10 cellular contexts compared by ENCODE assay signal in the genomic region with DNA sequence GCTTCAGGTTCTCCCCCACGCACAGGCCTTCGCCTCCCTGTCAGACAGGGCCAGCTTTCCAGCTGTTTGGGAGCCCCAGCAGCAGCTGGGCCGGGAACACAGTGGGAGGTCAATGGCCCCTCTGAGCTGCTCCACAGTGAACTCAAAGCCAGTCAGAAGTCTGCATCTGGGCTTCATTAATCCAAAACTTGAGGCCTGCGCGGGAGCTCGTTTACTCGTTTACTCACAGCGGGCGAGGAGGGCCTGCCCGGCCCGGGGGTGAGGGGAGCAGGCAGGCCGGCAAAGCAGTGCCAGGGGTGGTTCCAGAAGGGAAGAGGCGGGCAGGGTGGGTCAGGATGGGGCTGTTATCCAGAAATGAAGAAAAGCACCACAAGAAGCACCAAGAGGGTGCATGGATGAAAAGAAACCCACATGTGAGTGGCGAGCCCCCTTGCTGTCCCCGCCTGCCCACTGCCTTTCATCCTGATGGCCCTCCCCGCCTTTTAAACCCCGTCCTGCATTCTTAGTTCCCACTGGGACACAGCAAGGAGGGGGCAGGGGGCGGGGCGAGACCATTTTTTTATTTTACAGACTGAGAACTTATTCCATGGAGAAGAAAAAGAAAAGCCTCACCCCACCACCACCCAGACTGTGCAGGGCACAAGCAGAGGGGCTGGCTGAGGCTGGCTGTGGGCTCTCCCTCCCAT. TPM values are rescaled to one million over a fixed set of nuclear protein-coding genes. Genes with fewer than 3 reads are reported as not detected.
DNase-seq lines count a peak whose midpoint lies in the region; ATAC-seq and TF ChIP-seq lines count a peak whose summit lies in the region.
"Had no signal": no experiment of that assay in that cellular context is flagged by ENCODE, and none has a peak within 500 bp of the region (broad histone marks: within the 10 kb centered on the region; RNA-seq: fewer than 3 reads in every experiment).

No MANE protein-coding gene starts in this region.

- H4K8ac ChIP-seq in IMR-90 (ENCODE audit: low read depth in 2 of 2, low read length in 2 of 2) (peak overlapping the region; percentile 40 to 81), mesendoderm (ENCODE audit: low read depth, low read length) (no peak overlapping the region)

- TF ChIP-seq POLR2A in IMR-90 (IDR thresholded peaks at IDR 0.05; ENCODE audit: low read depth, low read length), result no peak
- no peak for TF ChIP-seq POLR2A in esophagus muscularis mucosa (IDR thresholded peaks at IDR 0.05; ENCODE audit: low read depth)

- H3K4me2 ChIP-seq in IMR-90 (ENCODE audit: low read depth, low read length), result no peak overlapping the region
- no peak overlapping the region for H3K4me2 ChIP-seq in mesendoderm (ENCODE audit: low read length)

- DNase-seq in IMR-90 (no peak), esophagus muscularis mucosa (ENCODE audit: extremely low spot score) (peak; percentile 95), mesendoderm (peak; percentile 69), NCI-H1436 treated with DMSO at 0.1 percent for 48 hours (lab: John Stamatoyannopoulos, UW) (no peak), kidney tubule cell (ENCODE audit: low spot score) (no peak), NCI-H2171 (lab: John Stamatoyannopoulos, UW) (no peak), NK-92 (lab: John Stamatoyannopoulos, UW; ENCODE audit: unreplicated experiment) (no peak)
- DNase-seq: activated CD8-positive, alpha-beta memory T cell treated with anti-CD3 and anti-CD28 coated beads, Interleukin-2, amount 50 U/mL, for 4 hours; effector CD4-positive, alpha-beta T cell had no signal

- H3K27ac ChIP-seq in IMR-90 (ENCODE audit: insufficient read depth, low read length), result no peak overlapping the region
- H3K27ac ChIP-seq in esophagus muscularis mucosa (replicated peaks in 1 of 4), result peak overlapping the region; percentile 92 to 98 (median 93)
- H3K27ac ChIP-seq in mesendoderm (ENCODE audit: low read depth, low read length), result peak overlapping the region; percentile 79
- H3K27ac ChIP-seq in stomach smooth muscle (ENCODE audit: low read length), result peak overlapping the region; percentile 99

- H3K4ac ChIP-seq in IMR-90 (ENCODE audit: low read depth, low read length) (no peak overlapping the region), mesendoderm (ENCODE audit: low read depth, low read length) (peak overlapping the region; percentile 49)

- H3K36me3 ChIP-seq in IMR-90 (ENCODE audit: control insufficient read depth, insufficient read depth, low read length) (no peaks in the 10 kb centered on the region), esophagus muscularis mucosa (no peaks in the 10 kb centered on the region), mesendoderm (ENCODE audit: control insufficient read depth, insufficient read depth, low read length) (no peaks in the 10 kb centered on the region), stomach smooth muscle (ENCODE audit: control insufficient read depth in 2 of 2, insufficient read depth in 2 of 2, low read length in 2 of 2) (no peaks in the 10 kb centered on the region)

- dilution Hi-C loops in IMR-90 (cut with HindIII; ENCODE audit: low sequenced_read_pairs, unreplicated experiment), result no loop called here

- H2BK5ac ChIP-seq in IMR-90 (ENCODE audit: low read depth, low read length, poor library complexity, severe bottlenecking) (no peak overlapping the region), mesendoderm (ENCODE audit: low read length) (peak overlapping the region; percentile 9)

- 0 out of 2 replicates have a peak overlapping the region, but pooled peaks have one; percentile 7 for H3K9ac ChIP-seq in IMR-90 (ENCODE audit: low read depth, low read length)
- peak overlapping the region; percentile 57 for H3K9ac ChIP-seq in mesendoderm (ENCODE audit: low read length)
- peak overlapping the region; percentile 74 to 76 for H3K9ac ChIP-seq in stomach smooth muscle (ENCODE audit: low read length in 2 of 2)

- H3K4me3 ChIP-seq in IMR-90 (ENCODE audit: insufficient read depth, low read depth, low read length) (no peak overlapping the region), esophagus muscularis mucosa (peak overlapping the region; percentile 28 to 48 (median 46)), mesendoderm (ENCODE audit: low read length) (no peak overlapping the region), stomach smooth muscle (ENCODE audit: low read length in 2 of 2) (peak overlapping the region; percentile 56 to 67)

- POLR2A ChIA-PET in IMR-90 (lab: Charles Lee; ENCODE audit: unreplicated experiment), result interaction anchor here (0.7 kb wide), 1 partner anchor 1384 kb away, joined by 9 read pairs; no protein-coding TSS in a partner anchor

- no peak overlapping the region for H4K91ac ChIP-seq in IMR-90 (ENCODE audit: insufficient read depth, low read depth, low read length)

- in situ Hi-C loops in IMR-90 (cut with MboI; ENCODE audit: low sequenced_read_pairs), result no loop called here

- 55% methylated on average over 3 of the region's 19 CpGs; no CpG with 5 or more reads in 1 of the 2 experiments for WGBS in IMR-90 (ENCODE audit: extremely low coverage in 2 of 2, insufficient read length in 1 of 2), 2 experiments
- 29% methylated on average over 19 of the region's 19 CpGs for WGBS in esophagus muscularis mucosa
- WGBS in mesendoderm (ENCODE audit: extremely low coverage, insufficient coverage, low lambda C conversion rate), result no CpG with 5 or more reads among the region's 19 CpGs

- intact Hi-C loops in IMR-90 (cut with micrococcal nuclease), result no loop called here
- intact Hi-C loops in esophagus muscularis mucosa (cut with DNase I), result loop anchor here (1.0 to 5.0 kb wide), 2 partner anchors 38 to 45 kb away; no protein-coding TSS in a partner anchor

- no peak for TF ChIP-seq EP300 in esophagus muscularis mucosa (IDR thresholded peaks at IDR 0.05)

- no peaks in the 10 kb centered on the region for H3K79me2 ChIP-seq in mesendoderm (ENCODE audit: control insufficient read depth, insufficient read depth, low read length)

- H3K79me1 ChIP-seq in IMR-90 (ENCODE audit: low read depth in 1 of 2, low read length in 2 of 2) (no peaks in the 10 kb centered on the region), mesendoderm (ENCODE audit: low read length) (no peaks in the 10 kb centered on the region)

- no peak overlapping the region for H3K14ac ChIP-seq in IMR-90 (replicated peaks; ENCODE audit: low read depth, low read length)

- CTCF ChIA-PET in IMR-90 (lab: Yijun Ruan, JAX), result interaction anchor here (1.2 kb wide), 1 partner anchor 32 kb away, joined by 4 read pairs; no protein-coding TSS in a partner anchor

- H2AFZ ChIP-seq in IMR-90 (replicated peaks; ENCODE audit: low read length, poor library complexity), result peak overlapping the region; percentile 73

- ATAC-seq in IMR-90 (ENCODE audit: low read depth), result peak; percentile 51

- peak overlapping the region; percentile 28 for H2AK9ac ChIP-seq in IMR-90 (replicated peaks; ENCODE audit: low read depth, low read length, poor library complexity)

- TF ChIP-seq RAD21 in IMR-90 (IDR thresholded peaks at IDR 0.05; ENCODE audit: low read length), result no peak

- H3K23ac ChIP-seq in IMR-90 (ENCODE audit: low read depth, low read length), result no peak overlapping the region
- peak overlapping the region; percentile 50 for H3K23ac ChIP-seq in mesendoderm (ENCODE audit: low read length)

- TF ChIP-seq CTCF in IMR-90 (conservative IDR thresholded peaks at IDR 0.05; ENCODE audit: low read depth, low read length) (no peak), esophagus muscularis mucosa (IDR thresholded peaks at IDR 0.05) (no peak)

- peaks cover 2% of the 10 kb centered on the region; the same call in 1 of the 2 replicates for H3K4me1 ChIP-seq in IMR-90 (ENCODE audit: control insufficient read depth, insufficient read depth, low read length)
- H3K4me1 ChIP-seq in esophagus muscularis mucosa, result peaks cover 45 to 62% (median 57%) of the 10 kb centered on the region in 4 donors
- peaks cover 4% of the 10 kb centered on the region for H3K4me1 ChIP-seq in mesendoderm (ENCODE audit: control insufficient read depth, low read depth, low read length)
- H3K4me1 ChIP-seq in stomach smooth muscle (ENCODE audit: control insufficient read depth, insufficient read depth, low read length), result peaks cover 43% of the 10 kb centered on the region

- H3K9me1 ChIP-seq in IMR-90 (ENCODE audit: insufficient read depth, low read length), result no peaks in the 10 kb centered on the region

- H3K18ac ChIP-seq in IMR-90 (ENCODE audit: low read depth, low read length) (no peak overlapping the region), mesendoderm (ENCODE audit: low read length) (peak overlapping the region; percentile 51)

- H2AK5ac ChIP-seq in IMR-90 (ENCODE audit: low read depth, low read length) (no peak overlapping the region), mesendoderm (ENCODE audit: low read length) (no peak overlapping the region)

- H2BK20ac ChIP-seq in IMR-90 (ENCODE audit: low read depth, low read length), result no peak overlapping the region

- H3K9me3 ChIP-seq in IMR-90 (ENCODE audit: control insufficient read depth, insufficient read depth, low read length) (no peaks in the 10 kb centered on the region), esophagus muscularis mucosa (no peaks in the 10 kb centered on the region), stomach smooth muscle (ENCODE audit: control insufficient read depth in 2 of 2, low read length in 2 of 2) (no peaks in the 10 kb centered on the region)

- no peak overlapping the region for H2BK120ac ChIP-seq in IMR-90 (ENCODE audit: low read depth, low read length)
- peak overlapping the region; percentile 5 for H2BK120ac ChIP-seq in mesendoderm (ENCODE audit: low read depth, low read length)

- H4K5ac ChIP-seq in IMR-90 (ENCODE audit: low read depth, low read length) (no peak overlapping the region), mesendoderm (ENCODE audit: low read length) (no peak overlapping the region)

- H2BK15ac ChIP-seq in IMR-90 (ENCODE audit: low read depth, low read length) (no peak overlapping the region), mesendoderm (replicated peaks; ENCODE audit: low read depth) (no peak overlapping the region)

- H4K20me1 ChIP-seq in IMR-90 (ENCODE audit: insufficient read depth, low read length), result no peaks in the 10 kb centered on the region

- BruUV-seq in IMR-90 (replicated peaks; lab: Mats Ljungman, UMichigan), result no TSS peak

- H3K27me3 ChIP-seq in IMR-90 (ENCODE audit: control insufficient read depth, insufficient read depth, low read length) (peaks cover 2% of the 10 kb centered on the region; the same call in 1 of the 2 replicates), esophagus muscularis mucosa (no peaks in the 10 kb centered on the region), mesendoderm (ENCODE audit: insufficient read depth, low read length, poor library complexity) (no peaks in the 10 kb centered on the region), stomach smooth muscle (ENCODE audit: control insufficient read depth in 1 of 2, insufficient read depth in 2 of 2, low read length in 2 of 2) (no peaks in the 10 kb centered on the region)

- no peak overlapping the region for H3K56ac ChIP-seq in IMR-90 (ENCODE audit: extremely low read depth, insufficient read depth, low read length)
- peak overlapping the region; percentile 79 for H3K56ac ChIP-seq in mesendoderm (ENCODE audit: low read length)

RNA-seq across cellular contexts. Expression of a gene that starts 37.0 kb away (rescaled TPM):
- total RNA-seq in IMR-90 (2012; rRNA removed) (13.3 and 15.8 TPM in 2 replicates), esophagus muscularis mucosa (10 to 100 TPM; 54.4 to 82.7 (median 75.4) TPM)
- 24.3 and 25.5 TPM in 2 replicates for polyA plus RNA-seq in IMR-90 (2012; rRNA removed)
- 15.1 and 22.2 TPM in 2 replicates for polyA plus RNA-seq in IMR-90 (2012; cell fraction: cytosol; rRNA removed)
- polyA plus RNA-seq in IMR-90 (2012; cell fraction: nucleus; rRNA removed; ENCODE audit: low replicate concordance), result 38.1 and 86.4 TPM in 2 replicates
- 32.1 TPM for polyA plus RNA-seq in mesendoderm (2013, experiment 1 of 2)
- polyA plus RNA-seq in mesendoderm (2013, experiment 2 of 2), result 31.2 TPM

RNA-seq across cellular contexts. Expression of a gene that starts 49.0 kb away (rescaled TPM):
- total RNA-seq in IMR-90 (2012; rRNA removed) (12.5 and 13.6 TPM in 2 replicates), esophagus muscularis mucosa (10 to 100 TPM; 12.4 to 17.2 (median 14.7) TPM)
- 15.9 and 17.0 TPM in 2 replicates for polyA plus RNA-seq in IMR-90 (2012; rRNA removed)
- polyA plus RNA-seq in IMR-90 (2012; cell fraction: cytosol; rRNA removed), result 13.1 and 24.9 TPM in 2 replicates
- polyA plus RNA-seq in IMR-90 (2012; cell fraction: nucleus; rRNA removed; ENCODE audit: low replicate concordance), result 13.0 and 25.7 TPM in 2 replicates
- polyA plus RNA-seq in mesendoderm (2013, experiment 1 of 2), result 14.2 TPM
- polyA plus RNA-seq in mesendoderm (2013, experiment 2 of 2), result 13.8 TPM

Comparison
In these comparisons a context has a peak if more than half of its experiments do, and no peak if none do; other contexts are left out.
1. DNase-seq: peak in esophagus muscularis mucosa (single experiment) and mesendoderm (single experiment); none in IMR-90 (single experiment), NCI-H1436 treated with DMSO at 0.1 percent for 48 hours (single experiment), kidney tubule cell (single experiment), NCI-H2171 (single experiment) and NK-92 (single experiment).
2. H3K4me3 ChIP-seq: peak in esophagus muscularis mucosa (4 of 4) and stomach smooth muscle (2 of 2); none in IMR-90 (single experiment) and mesendoderm (single experiment).
3. H3K9ac ChIP-seq: peak in every context shown above with its lines; median percentile 75 in stomach smooth muscle; 57 in mesendoderm; 7 in IMR-90.